ENCODE assay signal across 28 cellular contexts in genomic region chr5:112763165-112763564, GRCh38.
"Had no signal": no experiment of that assay in that cellular context is flagged by ENCODE, and none has a peak within 500 bp of the region (broad histone marks: within the 10 kb centered on the region; RNA-seq: fewer than 3 reads in every experiment).

No MANE protein-coding gene starts in this region.

- H3K4me2 ChIP-seq: neural progenitor cell had no signal

- H3K27me3 ChIP-seq: neural progenitor cell, neutrophil, ovary, sigmoid colon, spleen, suprapubic skin, tibial artery, upper lobe of right lung had no signal

- H3K9me3 ChIP-seq: left ventricle myocardium inferior, neutrophil, ovary, prostate gland, sigmoid colon, spleen, suprapubic skin, thoracic aorta, tibial artery, upper lobe of right lung had no signal

- ATAC-seq: natural killer cell; right cardiac atrium; stimulated activated effector memory CD8-positive, alpha-beta T cell treated with anti-CD3 and anti-CD28 coated beads, Interleukin-12 subunit alpha, Interleukin-12 subunit beta, amount 100 ng/mL, for 72 hours had no signal

- H3K4me1 ChIP-seq: neural progenitor cell, prostate gland, suprapubic skin, upper lobe of right lung had no signal

- H3K27ac ChIP-seq: left ventricle myocardium inferior, neural progenitor cell, neutrophil, ovary, prostate gland, sigmoid colon, spleen, suprapubic skin, thoracic aorta, upper lobe of right lung had no signal

- DNase-seq: hypothalamus; immature natural killer cell; left ventricle myocardium inferior; mesendoderm; naive B cell; natural killer cell; nephron progenitor cell; occipital lobe; ovary; posterior cingulate gyrus; retina; right cardiac atrium; sigmoid colon; small intestine; spleen; stimulated activated CD4-positive, alpha-beta T cell treated with anti-CD3 and anti-CD28 coated beads, Interleukin-4, amount 100 ng/mL, for 24 hours; stimulated activated naive CD4-positive, alpha-beta T cell; tibial artery; trophoblast cell; upper lobe of right lung had no signal

- H3K4me3 ChIP-seq: left ventricle myocardium inferior, lung, neural progenitor cell, ovary, prostate gland, sigmoid colon, spleen, suprapubic skin, thoracic aorta, tibial artery, upper lobe of right lung had no signal

- H3K36me3 ChIP-seq: ovary had no signal

- FAIRE-seq: urothelium cell line had no signal

- H2AFZ ChIP-seq: neural progenitor cell had no signal

- H3K9ac ChIP-seq: neural progenitor cell had no signal
